Comparison of ENCODE assay signal across 17 cellular contexts in the genomic region with DNA sequence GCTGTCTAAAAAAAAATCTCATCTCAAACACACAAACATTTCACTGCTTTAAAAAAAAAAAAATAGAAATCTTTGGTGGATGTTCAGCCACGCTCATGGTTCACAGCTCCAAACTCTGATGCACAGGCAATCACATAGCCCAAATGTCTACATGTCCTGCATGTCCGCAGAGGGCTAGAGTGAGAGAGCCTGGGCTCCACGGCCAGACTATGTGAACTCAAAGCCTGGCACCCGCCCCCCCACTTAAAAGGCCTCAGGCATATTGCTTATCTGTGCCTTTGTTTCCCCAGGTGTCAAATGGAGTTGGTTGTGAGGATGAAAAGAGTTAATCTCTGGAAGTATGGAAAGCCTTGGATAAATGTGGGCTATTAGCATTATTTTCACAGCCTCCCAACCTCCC. TPM values are rescaled to one million over a fixed set of nuclear protein-coding genes. Genes with fewer than 3 reads are reported as not detected.
DNase-seq lines count a peak whose midpoint lies in the region; ATAC-seq and TF ChIP-seq lines count a peak whose summit lies in the region.
"Had no signal": no experiment of that assay in that cellular context is flagged by ENCODE, and none has a peak within 500 bp of the region (broad histone marks: within the 10 kb centered on the region; RNA-seq: fewer than 3 reads in every experiment).

No MANE protein-coding gene starts in this region.

- H3K4ac ChIP-seq in mesenchymal stem cell (ENCODE audit: low read depth in 1 of 2, low read length in 2 of 2): no peak overlapping the region

- H3K9me3 Mint-ChIP-seq in CD14-positive monocyte: peaks cover 9 to 15% (median 11%) of the 10 kb centered on the region in 7 donors
- H3K9me3 Mint-ChIP-seq in activated T-cell treated with anti-CD3 and anti-CD28 coated beads, Interleukin-2, amount 50 U/mL, for 72 hours: peaks cover 3 to 9% of the 10 kb centered on the region in 2 donors

- no peak overlapping the region for H2BK120ac ChIP-seq in mesenchymal stem cell (ENCODE audit: low read depth, low read length)

- H3K18ac ChIP-seq in mesenchymal stem cell (ENCODE audit: low read depth in 1 of 2, low read length in 2 of 2): no peak overlapping the region

- intact Hi-C loops in CD14-positive monocyte (cut with micrococcal nuclease): no loop called here

- H3K79me1 ChIP-seq in mesenchymal stem cell (replicated peaks; ENCODE audit: low read length, poor library complexity, severe bottlenecking): no peaks in the 10 kb centered on the region

- H3K27me3 Mint-ChIP-seq in CD14-positive monocyte (ENCODE audit: low read depth in 3 of 3): peaks cover 2 to 13% (median 8%) of the 10 kb centered on the region in 3 donors
- H3K27me3 Mint-ChIP-seq in activated T-cell treated with anti-CD3 and anti-CD28 coated beads, Interleukin-2, amount 50 U/mL, for 72 hours (ENCODE audit: low read depth): peaks cover 12% of the 10 kb centered on the region

- H2BK12ac ChIP-seq in mesenchymal stem cell (ENCODE audit: low read length in 2 of 2): no peak overlapping the region

- ATAC-seq in HG03342 (IDR thresholded peaks at IDR 0.05; ENCODE audit: unreplicated experiment) (no peak), HG02623 (IDR thresholded peaks at IDR 0.05; ENCODE audit: unreplicated experiment) (no peak)
- no peak for ATAC-seq in activated T-cell treated with anti-CD3 and anti-CD28 coated beads, Interleukin-2, amount 50 U/mL, for 72 hours (replicated peaks in 1 of 2)

- H4K91ac ChIP-seq in mesenchymal stem cell (ENCODE audit: low read length): no peak overlapping the region

- H3K4me3 ChIP-seq in BLaER1 (no peak overlapping the region), mesenchymal stem cell (ENCODE audit: insufficient read depth in 1 of 2, low read depth in 1 of 2, low read length in 2 of 2) (no peak overlapping the region)

- no peak overlapping the region for H3K9ac ChIP-seq in BLaER1
- H3K9ac ChIP-seq in mesenchymal stem cell (ENCODE audit: low read length): peak overlapping the region; percentile 8

- H3K4me2 ChIP-seq in BLaER1 (peak overlapping the region; percentile 62), mesenchymal stem cell (ENCODE audit: low read length, poor library complexity, severe bottlenecking) (no peak overlapping the region)

- peaks cover 13% of the 10 kb centered on the region for H3K9me3 ChIP-seq in BLaER1
- peaks cover 10% of the 10 kb centered on the region for H3K9me3 ChIP-seq in mesenchymal stem cell (ENCODE audit: control insufficient read depth, low read length)

- no peak overlapping the region for H2AFZ ChIP-seq in mesenchymal stem cell (ENCODE audit: low read depth, low read length)

- H3K4me3 Mint-ChIP-seq in CD14-positive monocyte: no peak overlapping the region
- no peak overlapping the region for H3K4me3 Mint-ChIP-seq in activated T-cell treated with anti-CD3 and anti-CD28 coated beads, Interleukin-2, amount 50 U/mL, for 72 hours
- H3K4me3 Mint-ChIP-seq: CD4-positive, alpha-beta memory T cell had no signal

- H3K36me3 Mint-ChIP-seq in CD14-positive monocyte: peaks cover 0 to 3% of the 10 kb centered on the region in 2 donors
- peaks cover 13 to 17% of the 10 kb centered on the region in 2 donors for H3K36me3 Mint-ChIP-seq in activated T-cell treated with anti-CD3 and anti-CD28 coated beads, Interleukin-2, amount 50 U/mL, for 72 hours (ENCODE audit: insufficient read depth in 2 of 2)
- H3K36me3 Mint-ChIP-seq: CD4-positive, alpha-beta memory T cell had no signal

- 67% methylated on average over 3 of the region's 4 CpGs for WGBS in mesenchymal stem cell

- no peak overlapping the region for H2BK5ac ChIP-seq in mesenchymal stem cell (ENCODE audit: low read depth, low read length, poor library complexity, severe bottlenecking)

- no peak for TF ChIP-seq CTCF in CD14-positive monocyte (IDR thresholded peaks at IDR 0.05)

- H3K27ac Mint-ChIP-seq in CD14-positive monocyte: no peak overlapping the region
- no peak overlapping the region for H3K27ac Mint-ChIP-seq in activated T-cell treated with anti-CD3 and anti-CD28 coated beads, Interleukin-2, amount 50 U/mL, for 72 hours

- H3K27me3 ChIP-seq in BLaER1 (no peaks in the 10 kb centered on the region), mesenchymal stem cell (ENCODE audit: control insufficient read depth in 1 of 2, insufficient read depth in 1 of 2, low read length in 2 of 2) (no peaks in the 10 kb centered on the region)

- H2AK5ac ChIP-seq in mesenchymal stem cell (ENCODE audit: low read length, severe bottlenecking): no peak overlapping the region

- H3K27ac ChIP-seq in BLaER1 (no peak overlapping the region), mesenchymal stem cell (ENCODE audit: low read length, poor library complexity, severe bottlenecking) (no peak overlapping the region)

- peaks cover 68% of the 10 kb centered on the region for H3K4me1 ChIP-seq in BLaER1
- peaks cover 14% of the 10 kb centered on the region for H3K4me1 ChIP-seq in mesenchymal stem cell (ENCODE audit: control insufficient read depth, insufficient read depth, low read depth, low read length)

- H3K36me3 ChIP-seq in BLaER1: no peaks in the 10 kb centered on the region
- no peaks in the 10 kb centered on the region for H3K36me3 ChIP-seq in mesenchymal stem cell (ENCODE audit: control insufficient read depth in 1 of 2, insufficient read depth in 2 of 2, low read depth in 1 of 2, low read length in 2 of 2)

- no peaks in the 10 kb centered on the region for H4K20me1 ChIP-seq in BLaER1

- H2BK15ac ChIP-seq in mesenchymal stem cell (ENCODE audit: low read depth, poor library complexity, severe bottlenecking): no peak overlapping the region

- no peak overlapping the region for H3K14ac ChIP-seq in mesenchymal stem cell (ENCODE audit: low read length in 2 of 2)

- no peak overlapping the region for H4K8ac ChIP-seq in mesenchymal stem cell (ENCODE audit: low read length)

- peaks cover 19% of the 10 kb centered on the region for H3K4me1 Mint-ChIP-seq in CD14-positive monocyte
- peaks cover 11% of the 10 kb centered on the region for H3K4me1 Mint-ChIP-seq in activated T-cell treated with anti-CD3 and anti-CD28 coated beads, Interleukin-2, amount 50 U/mL, for 72 hours (ENCODE audit: low read depth)
- H3K4me1 Mint-ChIP-seq: CD4-positive, alpha-beta memory T cell had no signal

- no peak overlapping the region for H3K23ac ChIP-seq in mesenchymal stem cell (ENCODE audit: low read length in 2 of 2)

- peak; percentile 11 for DNase-seq in CD14-positive monocyte (ENCODE audit: low spot score)
- DNase-seq in mesenchymal stem cell: no peak
- DNase-seq in stimulated activated CD8-positive, alpha-beta memory T cell treated with anti-CD3 and anti-CD28 coated beads, Interleukin-4, amount 100 ng/mL, for 48 hours: peak; percentile 11
- no peak for DNase-seq in activated T-cell treated with anti-CD3 and anti-CD28 coated beads, Interleukin-2, amount 50 U/mL, for 72 hours
- DNase-seq: ACHN; AML-193; Calu3; CD4-positive, alpha-beta memory T cell; DMS53; KG1; NCI-H1048; NCI-H345; NCI-H526 treated with DMSO at 0.1 percent for 48 hours; SHP77 treated with DMSO at 0.1 percent for 48 hours had no signal

RNA-seq across cellular contexts. Expression of a gene that starts 10.5 kb away (rescaled TPM):
- polyA plus RNA-seq in CD14-positive monocyte: not detected
- polyA plus RNA-seq in mesenchymal stem cell (2013, experiment 1 of 2): 0.01 TPM
- polyA plus RNA-seq in mesenchymal stem cell (2013, experiment 2 of 2): 0.01 TPM
- 1 to 10 TPM; 1.8 to 6.3 TPM for total RNA-seq in activated T-cell treated with anti-CD3 and anti-CD28 coated beads, Interleukin-2, amount 50 U/mL, for 72 hours
- total RNA-seq: CD4-positive, alpha-beta memory T cell had no signal
- polyA plus RNA-seq: CD4-positive, alpha-beta memory T cell had no signal

Comparison
In these comparisons a context has a peak if more than half of its experiments do, and no peak if none do; other contexts are left out.
1. DNase-seq: peak in CD14-positive monocyte (single experiment) and stimulated activated CD8-positive, alpha-beta memory T cell treated with anti-CD3 and anti-CD28 coated beads, Interleukin-4, amount 100 ng/mL, for 48 hours (single experiment); none in mesenchymal stem cell (single experiment) and activated T-cell treated with anti-CD3 and anti-CD28 coated beads, Interleukin-2, amount 50 U/mL, for 72 hours (0 of 2).